ENCODE assay signal across 20 cellular contexts in genomic region chr7:157974678-157975230, GRCh38.
"Had no signal": no experiment of that assay in that cellular context is flagged by ENCODE, and none has a peak within 500 bp of the region (broad histone marks: within the 10 kb centered on the region; RNA-seq: fewer than 3 reads in every experiment).

No MANE protein-coding gene starts in this region.

- H3K4me1 ChIP-seq: parathyroid adenoma, psoas muscle, sigmoid colon, testis, tibial artery had no signal

- H2AFZ ChIP-seq: parathyroid adenoma had no signal

- H3K27ac ChIP-seq: dorsolateral prefrontal cortex, parathyroid adenoma, psoas muscle, sigmoid colon, testis, tibial artery had no signal

- H3K36me3 ChIP-seq: sigmoid colon, tibial artery had no signal

- ATAC-seq: left lobe of liver; naive thymus-derived CD4-positive, alpha-beta T cell; psoas muscle; stimulated activated memory B cell treated with anti-CD40 and anti-IgM and Interleukin-4, amounts not matched to agents 10 μg/mL and 1 μg/mL and 100 μg/mL, for 72 hours; stimulated activated naive CD8-positive, alpha-beta T cell treated with anti-CD3 and anti-CD28 coated beads, Interleukin-15, Interleukin-2, amounts not matched to agents 100 U/mL and 50 U/mL, for 24 hours had no signal

- H3K79me2 ChIP-seq: parathyroid adenoma had no signal

- DNase-seq: cerebellar nuclear complex; effector CD4-positive, alpha-beta T cell; midbrain; naive thymus-derived CD4-positive, alpha-beta T cell; occipital lobe; right cardiac atrium; sigmoid colon; stimulated activated CD4-positive, alpha-beta T cell treated with anti-CD3 and anti-CD28 coated beads, Interleukin-4, amount 100 ng/mL, for 4 hours; stimulated activated naive CD8-positive, alpha-beta T cell treated with anti-CD3 and anti-CD28 coated beads, Interleukin-15, Interleukin-2, amounts not matched to agents 100 U/mL and 50 U/mL, for 24 hours; substantia nigra; testis had no signal

- H3K4me3 ChIP-seq: dorsolateral prefrontal cortex, psoas muscle, sigmoid colon, testis, tibial artery had no signal

- H3K27me3 ChIP-seq: sigmoid colon, testis, tibial artery had no signal

- H3K9ac ChIP-seq: parathyroid adenoma had no signal

- H3K9me3 ChIP-seq: psoas muscle, testis had no signal

- FAIRE-seq: colon, frontal cortex, keratinocyte had no signal
